8 cellular contexts compared by ENCODE assay signal in the genomic region with DNA sequence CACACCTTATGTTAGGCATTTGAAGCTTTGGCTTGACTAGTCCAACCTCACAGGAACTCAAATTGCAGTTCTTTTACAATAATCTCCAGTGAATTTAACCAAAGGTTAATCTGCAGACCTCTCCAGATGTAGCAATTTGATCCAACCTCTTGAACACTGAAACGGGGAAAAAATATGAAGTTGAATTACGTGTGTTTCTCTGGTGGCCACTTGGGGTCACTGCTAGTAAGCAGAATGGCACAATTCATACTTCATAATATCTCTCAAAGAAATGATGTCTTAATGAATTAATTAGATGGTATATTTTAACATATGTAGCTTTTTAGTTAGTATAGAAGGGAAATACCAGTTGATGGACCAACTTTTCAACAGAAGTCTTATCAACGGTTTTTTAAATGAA. TPM values are rescaled to one million over a fixed set of nuclear protein-coding genes. Genes with fewer than 3 reads are reported as not detected.
"Had no signal": no experiment of that assay in that cellular context is flagged by ENCODE, and none has a peak within 500 bp of the region (broad histone marks: within the 10 kb centered on the region; RNA-seq: fewer than 3 reads in every experiment).

No MANE protein-coding gene starts in this region.

RNA-seq across cellular contexts. Expression of gene TCP11X1, which starts 1.4 kb away (rescaled TPM):
- total RNA-seq: M059J; OCI-LY7; Peyer's patch; Right ventricle myocardium superior; SJSA1; T-cell; T-helper 1 cell treated with Interleukin-12 subunit alpha and Interleukin-12 subunit beta and Interleukin-4 antibody, amounts not matched to agents 30 ng/mL and 1 ng/mL, for 36 hours had no signal
- polyA plus RNA-seq: SK-N-SH had no signal

RNA-seq across cellular contexts. Expression of gene NXF2, which starts 30.5 kb away (rescaled TPM):
- total RNA-seq: OCI-LY7; Peyer's patch; Right ventricle myocardium superior; SJSA1; T-cell; T-helper 1 cell treated with Interleukin-12 subunit alpha and Interleukin-12 subunit beta and Interleukin-4 antibody, amounts not matched to agents 30 ng/mL and 1 ng/mL, for 36 hours had no signal
- polyA plus RNA-seq: SK-N-SH had no signal
